In genomic region chr15:84657748-84658079, GRCh38 we compare ENCODE assay signal across 8 cellular contexts. TPM values are rescaled to one million over a fixed set of nuclear protein-coding genes. Genes with fewer than 3 reads are reported as not detected.
DNase-seq lines count a peak whose midpoint lies in the region; ATAC-seq, FAIRE-seq and TF ChIP-seq lines count a peak whose summit lies in the region.

No MANE protein-coding gene starts in this region.

- H3K4me1 ChIP-seq in SK-N-SH (ENCODE audit: control insufficient read depth in 1 of 2, insufficient read depth in 2 of 2, low read depth in 1 of 2, low read length in 1 of 2) (peaks cover 9 to 28% of the 10 kb centered on the region in 2 experiments; a peak in 2 of 4 replicates), keratinocyte (ENCODE audit: control insufficient read depth, extremely low read depth, insufficient read depth, low read length) (peaks cover 25% of the 10 kb centered on the region), subcutaneous abdominal adipose tissue (ENCODE audit: control insufficient read depth in 5 of 5, insufficient read depth in 5 of 5, low read length in 5 of 5) (peaks cover 10 to 54% (median 43%) of the 10 kb centered on the region in 5 donors)

- peak overlapping the region; percentile 53 to 83; a peak in 1 of 4 replicates for H3K27ac ChIP-seq in SK-N-SH (ENCODE audit: low read depth in 2 of 2, low read length in 1 of 2)
- H3K27ac ChIP-seq in keratinocyte (ENCODE audit: control insufficient read depth, insufficient read depth, low read length), result peak overlapping the region; percentile 15
- peak overlapping the region; percentile 93 for H3K27ac ChIP-seq in subcutaneous abdominal adipose tissue (ENCODE audit: low read depth, low read length)

- H4K20me1 ChIP-seq in SK-N-SH (ENCODE audit: insufficient read depth) (no peaks in the 10 kb centered on the region), keratinocyte (ENCODE audit: control insufficient read depth, extremely low read depth, insufficient read depth, low read length) (no peaks in the 10 kb centered on the region)

- no peaks in the 10 kb centered on the region for H3K9me3 ChIP-seq in SK-N-SH
- no peaks in the 10 kb centered on the region for H3K9me3 ChIP-seq in keratinocyte (ENCODE audit: control insufficient read depth, low read depth, low read length)
- H3K9me3 ChIP-seq in subcutaneous abdominal adipose tissue (ENCODE audit: control insufficient read depth in 5 of 5, low read length in 5 of 5), result no peaks in the 10 kb centered on the region

- peaks cover 13% of the 10 kb centered on the region for H3K79me2 ChIP-seq in SK-N-SH (ENCODE audit: insufficient read depth)
- H3K79me2 ChIP-seq in keratinocyte (ENCODE audit: control insufficient read depth, insufficient read depth, low read length), result peaks cover 13% of the 10 kb centered on the region

- POLR2A ChIA-PET in SK-N-SH (lab: Yijun Ruan, JAX), result interaction anchor here (0.8 kb wide), 1 partner anchor 122 kb away, joined by 3 read pairs; no protein-coding TSS in a partner anchor

- TF ChIP-seq RAD21 in SK-N-SH (IDR thresholded peaks at IDR 0.05; ENCODE audit: low read length), result no peak

- no peaks in the 10 kb centered on the region for H3K9me1 ChIP-seq in keratinocyte (ENCODE audit: control insufficient read depth, extremely low read depth, insufficient read depth, low read length)

- no peak for FAIRE-seq in keratinocyte (lab: Jason Lieb, UNC)

- intact Hi-C loops in activated T-helper 2 cell treated with anti-CD3 and anti-CD28 coated beads, Interferon-gamma antibody, Interleukin-2, Interleukin-4, amounts not matched to agents 10 μg/mL and 5 μg/mL and 100 μg/mL, durations not matched to agents 14 hours and 24 hours and 36 hours (cut with micrococcal nuclease), result loop anchor here (1.0 to 5.0 kb wide), 2 partner anchors 79 to 220 kb away; no protein-coding TSS in a partner anchor

- H3K27me3 Mint-ChIP-seq in activated T-helper 2 cell treated with anti-CD3 and anti-CD28 coated beads, Interferon-gamma antibody, Interleukin-2, Interleukin-4, amounts not matched to agents 10 μg/mL and 5 μg/mL and 100 μg/mL, durations not matched to agents 14 hours and 24 hours and 36 hours (ENCODE audit: low read depth), result no peaks in the 10 kb centered on the region

- no peak for TF ChIP-seq EP300 in SK-N-SH (IDR thresholded peaks at IDR 0.05; ENCODE audit: borderline replicate concordance in 1 of 2, low read depth in 1 of 2, low read length in 1 of 2)

- H3K4me3 Mint-ChIP-seq in activated T-helper 2 cell treated with anti-CD3 and anti-CD28 coated beads, Interferon-gamma antibody, Interleukin-2, Interleukin-4, amounts not matched to agents 10 μg/mL and 5 μg/mL and 100 μg/mL, durations not matched to agents 14 hours and 24 hours and 36 hours (ENCODE audit: low read depth), result peak overlapping the region; percentile 71

- H2AFZ ChIP-seq in SK-N-SH (ENCODE audit: low read depth) (peak overlapping the region; percentile 66; the same call in 1 of the 2 replicates), keratinocyte (ENCODE audit: control insufficient read depth, low read length) (peak overlapping the region; percentile 53)

- H3K27ac Mint-ChIP-seq in activated T-helper 2 cell treated with anti-CD3 and anti-CD28 coated beads, Interferon-gamma antibody, Interleukin-2, Interleukin-4, amounts not matched to agents 10 μg/mL and 5 μg/mL and 100 μg/mL, durations not matched to agents 14 hours and 24 hours and 36 hours, result peak overlapping the region; percentile 28

- H3K36me3 Mint-ChIP-seq in activated T-helper 2 cell treated with anti-CD3 and anti-CD28 coated beads, Interferon-gamma antibody, Interleukin-2, Interleukin-4, amounts not matched to agents 10 μg/mL and 5 μg/mL and 100 μg/mL, durations not matched to agents 14 hours and 24 hours and 36 hours (ENCODE audit: low read depth), result peaks cover 7% of the 10 kb centered on the region

- H3K4me2 ChIP-seq in SK-N-SH (peak overlapping the region; percentile 82), keratinocyte (ENCODE audit: control insufficient read depth, extremely low read depth, insufficient read depth, low read depth, low read length) (peak overlapping the region; percentile 70)

- H3K27me3 ChIP-seq in SK-N-SH (ENCODE audit: insufficient read depth) (no peaks in the 10 kb centered on the region), keratinocyte (ENCODE audit: control insufficient read depth, extremely low read depth, insufficient read depth, low read length) (no peaks in the 10 kb centered on the region), subcutaneous abdominal adipose tissue (ENCODE audit: control insufficient read depth in 5 of 5, insufficient read depth in 4 of 5, low read length in 5 of 5) (no peaks in the 10 kb centered on the region)

- H3K4me1 Mint-ChIP-seq in activated T-helper 2 cell treated with anti-CD3 and anti-CD28 coated beads, Interferon-gamma antibody, Interleukin-2, Interleukin-4, amounts not matched to agents 10 μg/mL and 5 μg/mL and 100 μg/mL, durations not matched to agents 14 hours and 24 hours and 36 hours (ENCODE audit: low read depth), result peaks cover 25% of the 10 kb centered on the region

- H3K9me3 Mint-ChIP-seq in activated T-helper 2 cell treated with anti-CD3 and anti-CD28 coated beads, Interferon-gamma antibody, Interleukin-2, Interleukin-4, amounts not matched to agents 10 μg/mL and 5 μg/mL and 100 μg/mL, durations not matched to agents 14 hours and 24 hours and 36 hours, result no peaks in the 10 kb centered on the region

- H3K9me2 ChIP-seq in SK-N-SH, result no peaks in the 10 kb centered on the region

- TF ChIP-seq CTCF in SK-N-SH (IDR thresholded peaks at IDR 0.05) (no peak), keratinocyte (optimal IDR thresholded peaks at IDR 0.05 in 1 of 3, IDR thresholded peaks at IDR 0.05 in 1 of 3, conservative IDR thresholded peaks at IDR 0.05 in 1 of 3; ENCODE audit: extremely low read depth in 1 of 3, insufficient read depth in 2 of 3, low read length in 3 of 3) (no peak)

- CTCF ChIA-PET in SK-N-SH (lab: Yijun Ruan, JAX), result interaction anchor here (0.7 to 4.2 kb wide), 6 partner anchors 36 to 271 kb away, joined by 3 to 38 read pairs (median 10); no protein-coding TSS in a partner anchor

- H3K36me3 ChIP-seq in SK-N-SH (replicated peaks in 1 of 2; ENCODE audit: control insufficient read depth in 1 of 2, insufficient read depth in 2 of 2, low read length in 1 of 2) (peaks cover 3 to 9% of the 10 kb centered on the region in 2 experiments), keratinocyte (ENCODE audit: control insufficient read depth in 2 of 2, extremely low read depth in 1 of 2, insufficient read depth in 2 of 2, low read length in 2 of 2) (peaks cover 0 to 5% of the 10 kb centered on the region in 2 experiments), subcutaneous abdominal adipose tissue (ENCODE audit: control insufficient read depth in 5 of 5, insufficient read depth in 5 of 5, low read length in 5 of 5) (peaks cover 0 to 4% (median 0%) of the 10 kb centered on the region in 5 donors)

- dilution Hi-C loops in keratinocyte (cut with MboI; ENCODE audit: extremely low pct_ligation_motif_present, low sequenced_read_pairs), result no loop called here

- 24% methylated on average over 11 of the region's 17 CpGs for WGBS in SK-N-SH (ENCODE audit: low lambda C conversion rate)

- peak overlapping the region; percentile 52 to 54; a peak in 3 of 4 replicates for H3K4me3 ChIP-seq in SK-N-SH (ENCODE audit: low read depth in 2 of 2, low read length in 1 of 2)
- peak overlapping the region; percentile 37 to 71 (median 65) for H3K4me3 ChIP-seq in keratinocyte (ENCODE audit: control insufficient read depth in 2 of 3, extremely low read depth in 1 of 3, insufficient read depth in 2 of 3, low read depth in 1 of 3, low read length in 3 of 3)
- H3K4me3 ChIP-seq in subcutaneous abdominal adipose tissue (ENCODE audit: low read depth in 1 of 5, low read length in 5 of 5), result peak overlapping the region; percentile 66 to 79 (median 70)

- DNase-seq in SK-N-SH (no peak), keratinocyte (ENCODE audit: low read depth, low spot score) (no peak), iPS-NIHi7 (ENCODE audit: extremely low spot score) (no peak)
- DNase-seq in activated T-helper 2 cell treated with anti-CD3 and anti-CD28 coated beads, Interferon-gamma antibody, Interleukin-2, Interleukin-4, amounts not matched to agents 10 μg/mL and 5 μg/mL and 100 μg/mL, durations not matched to agents 14 hours and 24 hours and 36 hours (ENCODE audit: low spot score), result no peak

- H3F3A ChIP-seq in SK-N-SH (replicated peaks; ENCODE audit: insufficient read depth), result peaks cover 28% of the 10 kb centered on the region

- no peak for ATAC-seq in SK-N-SH treated with all-trans-retinoic acid at 6 μM for 48 hours
- ATAC-seq in GM19467 (IDR thresholded peaks at IDR 0.05; ENCODE audit: unreplicated experiment), result no peak
- no peak for ATAC-seq in GM21381 (IDR thresholded peaks at IDR 0.05; ENCODE audit: unreplicated experiment)

- H3K9ac ChIP-seq in SK-N-SH (peak overlapping the region; percentile 62; the same call in 1 of the 2 replicates), keratinocyte (ENCODE audit: control insufficient read depth, extremely low read depth, insufficient read depth, low read length) (peak overlapping the region; percentile 73), subcutaneous abdominal adipose tissue (ENCODE audit: low read length in 5 of 5) (peak overlapping the region in 4 of 5 donors; percentile 75 to 94 (median 86))

RNA-seq across cellular contexts. Expression of gene NMB, which starts 0.3 kb away (rescaled TPM):
- polyA plus RNA-seq in SK-N-SH (2012; rRNA removed), result 5.3 and 6.5 TPM in 2 replicates
- 4.3 and 5.8 TPM in 2 replicates for polyA plus RNA-seq in SK-N-SH (2012; cell fraction: cytosol; rRNA removed)
- polyA plus RNA-seq in SK-N-SH (2012; cell fraction: nucleus; rRNA removed), result 4.1 and 4.6 TPM in 2 replicates
- total RNA-seq in activated T-helper 2 cell treated with anti-CD3 and anti-CD28 coated beads, Interferon-gamma antibody, Interleukin-2, Interleukin-4, amounts not matched to agents 10 μg/mL and 5 μg/mL and 100 μg/mL, durations not matched to agents 14 hours and 24 hours and 36 hours, result 2.5 and 3.0 TPM in 2 replicates
- 2.8 to 4.1 TPM (median 3.9 TPM) in 3 replicates for polyA plus RNA-seq in keratinocyte
- polyA plus RNA-seq in keratinocyte (2011; ENCODE audit: low read depth), result 0.36 TPM
- polyA plus RNA-seq in keratinocyte (2011; cell fraction: cytosol; rRNA removed), result 2.8 and 3.8 TPM in 2 replicates
- 1.2 and 1.3 TPM in 2 replicates for polyA plus RNA-seq in keratinocyte (2011; cell fraction: nucleus; rRNA removed)
- polyA plus RNA-seq in keratinocyte (2012; ENCODE audit: low replicate concordance), result 1.9 and 6.2 TPM in 2 replicates
- 0.29 to 1.4 TPM (median 0.66 TPM) in 3 replicates for polyA minus RNA-seq in keratinocyte
- polyA minus RNA-seq in keratinocyte (2011; cell fraction: cytosol; rRNA and poly(A)+ RNA removed), result 2.7 TPM
- polyA minus RNA-seq in keratinocyte (2011; cell fraction: nucleus; rRNA and poly(A)+ RNA removed), result 0.95 and 1.1 TPM in 2 replicates

RNA-seq across cellular contexts. Expression of gene WDR73, which starts 3.6 kb away (rescaled TPM):
- polyA plus RNA-seq in SK-N-SH (2012; rRNA removed), result 32.9 and 49.6 TPM in 2 replicates
- 13.6 and 16.8 TPM in 2 replicates for polyA plus RNA-seq in SK-N-SH (2012; cell fraction: cytosol; rRNA removed)
- 178 and 185 TPM in 2 replicates for polyA plus RNA-seq in SK-N-SH (2012; cell fraction: nucleus; rRNA removed)
- 20.5 and 21.3 TPM in 2 replicates for total RNA-seq in activated T-helper 2 cell treated with anti-CD3 and anti-CD28 coated beads, Interferon-gamma antibody, Interleukin-2, Interleukin-4, amounts not matched to agents 10 μg/mL and 5 μg/mL and 100 μg/mL, durations not matched to agents 14 hours and 24 hours and 36 hours
- polyA plus RNA-seq in keratinocyte, result 23.5 to 24.2 TPM (median 23.6 TPM) in 3 replicates
- polyA plus RNA-seq in keratinocyte (2011; ENCODE audit: low read depth), result 3.8 TPM
- 11.9 and 13.0 TPM in 2 replicates for polyA plus RNA-seq in keratinocyte (2011; cell fraction: cytosol; rRNA removed)
- 39.9 and 48.7 TPM in 2 replicates for polyA plus RNA-seq in keratinocyte (2011; cell fraction: nucleus; rRNA removed)
- polyA plus RNA-seq in keratinocyte (2012; ENCODE audit: low replicate concordance), result 15.2 and 19.3 TPM in 2 replicates
- 22.7 to 34.6 TPM (median 24.5 TPM) in 3 replicates for polyA minus RNA-seq in keratinocyte
- 11.1 TPM for polyA minus RNA-seq in keratinocyte (2011; cell fraction: cytosol; rRNA and poly(A)+ RNA removed)
- 8.7 and 12.2 TPM in 2 replicates for polyA minus RNA-seq in keratinocyte (2011; cell fraction: nucleus; rRNA and poly(A)+ RNA removed)

RNA-seq across cellular contexts. Expression of gene ZSCAN2, which starts 56.9 kb away (rescaled TPM):
- polyA plus RNA-seq in SK-N-SH (2012; rRNA removed) (17.8 and 22.0 TPM in 2 replicates), keratinocyte (3.7 to 4.6 TPM (median 3.7 TPM) in 3 replicates)
- 15.7 and 18.0 TPM in 2 replicates for polyA plus RNA-seq in SK-N-SH (2012; cell fraction: cytosol; rRNA removed)
- polyA plus RNA-seq in SK-N-SH (2012; cell fraction: nucleus; rRNA removed), result 19.0 and 25.0 TPM in 2 replicates
- 10.1 and 10.6 TPM in 2 replicates for total RNA-seq in activated T-helper 2 cell treated with anti-CD3 and anti-CD28 coated beads, Interferon-gamma antibody, Interleukin-2, Interleukin-4, amounts not matched to agents 10 μg/mL and 5 μg/mL and 100 μg/mL, durations not matched to agents 14 hours and 24 hours and 36 hours
- 1.6 TPM for polyA plus RNA-seq in keratinocyte (2011; ENCODE audit: low read depth)
- 2.6 and 3.0 TPM in 2 replicates for polyA plus RNA-seq in keratinocyte (2011; cell fraction: cytosol; rRNA removed)
- 3.8 and 4.8 TPM in 2 replicates for polyA plus RNA-seq in keratinocyte (2011; cell fraction: nucleus; rRNA removed)
- 1.1 and 3.4 TPM in 2 replicates for polyA plus RNA-seq in keratinocyte (2012; ENCODE audit: low replicate concordance)
- polyA minus RNA-seq in keratinocyte, result 1.0 to 3.4 TPM (median 2.7 TPM) in 3 replicates
- 1.7 TPM for polyA minus RNA-seq in keratinocyte (2011; cell fraction: cytosol; rRNA and poly(A)+ RNA removed)
- 3.3 and 3.4 TPM in 2 replicates for polyA minus RNA-seq in keratinocyte (2011; cell fraction: nucleus; rRNA and poly(A)+ RNA removed)

RNA-seq across cellular contexts. Expression of gene SEC11A, which starts 58.2 kb away (rescaled TPM):
- polyA plus RNA-seq in SK-N-SH (2012; rRNA removed) (107 and 134 TPM in 2 replicates), keratinocyte (110 to 195 TPM (median 115 TPM) in 3 replicates)
- 179 and 266 TPM in 2 replicates for polyA plus RNA-seq in SK-N-SH (2012; cell fraction: cytosol; rRNA removed)
- 16.4 and 38.3 TPM in 2 replicates for polyA plus RNA-seq in SK-N-SH (2012; cell fraction: nucleus; rRNA removed)
- total RNA-seq in activated T-helper 2 cell treated with anti-CD3 and anti-CD28 coated beads, Interferon-gamma antibody, Interleukin-2, Interleukin-4, amounts not matched to agents 10 μg/mL and 5 μg/mL and 100 μg/mL, durations not matched to agents 14 hours and 24 hours and 36 hours, result 115 and 117 TPM in 2 replicates
- 92.3 TPM for polyA plus RNA-seq in keratinocyte (2011; ENCODE audit: low read depth)
- polyA plus RNA-seq in keratinocyte (2011; cell fraction: cytosol; rRNA removed), result 103 and 105 TPM in 2 replicates
- polyA plus RNA-seq in keratinocyte (2011; cell fraction: nucleus; rRNA removed), result 56.9 and 107 TPM in 2 replicates
- 122 and 135 TPM in 2 replicates for polyA plus RNA-seq in keratinocyte (2012; ENCODE audit: low replicate concordance)
- polyA minus RNA-seq in keratinocyte, result 30.7 to 81.4 TPM (median 35.1 TPM) in 3 replicates
- polyA minus RNA-seq in keratinocyte (2011; cell fraction: cytosol; rRNA and poly(A)+ RNA removed), result 67.5 TPM
- polyA minus RNA-seq in keratinocyte (2011; cell fraction: nucleus; rRNA and poly(A)+ RNA removed), result 28.9 and 39.7 TPM in 2 replicates

Comparison
In these comparisons a context has a peak if more than half of its experiments do, and no peak if none do; other contexts are left out.
1. H3K27ac ChIP-seq: peak in every context shown above with its lines; median percentile 93 in subcutaneous abdominal adipose tissue; 68 in SK-N-SH; 15 in keratinocyte.